ENCODE assay signal across 8 cellular contexts in genomic region chr19:40751065-40751923, GRCh38. TPM values are rescaled to one million over a fixed set of nuclear protein-coding genes. Genes with fewer than 3 reads are reported as not detected.
A peak's percentile ranks its signal among the peaks of the same experiment; 100 is the strongest.
DNase-seq lines count a peak whose midpoint lies in the region; ATAC-seq and TF ChIP-seq lines count a peak whose summit lies in the region.

SNRPA (plus strand) TSS chr19:40751203; CDS start chr19:40751409, 206 bp downstream.

- peak within 1 kb of the TSS; percentile 87 for H3K4me3 ChIP-seq in CD8-positive, alpha-beta T cell (ENCODE audit: low read depth, low read length)

- peak; percentile 90 to 98 (median 94) for DNase-seq in CD8-positive, alpha-beta T cell
- peak; percentile 94 for DNase-seq in HS-5 (ENCODE audit: low read depth)
- peak; percentile 93 for DNase-seq in NK-92 treated with Interleukin-12 subunit alpha and Interleukin-12 subunit beta, amount 100 ng/mL, for 24 hours (lab: John Stamatoyannopoulos, UW)
- peak; percentile 94 to 97 (median 95) for DNase-seq in effector memory CD8-positive, alpha-beta T cell
- DNase-seq in medulla oblongata (ENCODE audit: extremely low spot score) = peak; percentile 99
- peak; percentile 90 for DNase-seq in stimulated activated CD8-positive, alpha-beta memory T cell treated with anti-CD3 and anti-CD28 coated beads, Interleukin-12 subunit alpha, Interleukin-12 subunit beta, amount 100 ng/mL, for 24 hours (ENCODE audit: extremely low read depth)

- POLR2A ChIA-PET in CD8-positive, alpha-beta T cell (lab: Charles Lee) = interaction anchor here (0.8 to 4.0 kb wide), 13 partner anchors 13 to 512 kb away, joined by 3 to 45 read pairs (median 7); partner anchors contain the start of genes COQ8B, EGLN2, HNRNPUL1 and ITPKC
- POLR2A ChIA-PET in activated CD8-positive, alpha-beta memory T cell treated with anti-CD3 and anti-CD28 coated beads for 36 hours (lab: Charles Lee) = interaction anchor here (0.7 to 4.1 kb wide), 12 partner anchors 12 to 325 kb away, joined by 3 to 40 read pairs (median 5); partner anchors contain the start of genes COQ8B, EGLN2, ITPKC and NUMBL

- peak; percentile 69 for ATAC-seq in CD8-positive, alpha-beta T cell
- peak; percentile 47 for ATAC-seq in GM19468 (IDR thresholded peaks at IDR 0.05; ENCODE audit: extremely low read depth, unreplicated experiment)
- peak; percentile 69 for ATAC-seq in effector memory CD8-positive, alpha-beta T cell (replicated peaks)

- peak within 1 kb of the TSS; percentile 93 for H3K4me3 Mint-ChIP-seq in CD8-positive, alpha-beta T cell
- peak within 1 kb of the TSS; percentile 84 to 97 for H3K4me3 Mint-ChIP-seq in effector memory CD8-positive, alpha-beta T cell

- peak within 1 kb of the TSS; percentile 98 for H3K27ac Mint-ChIP-seq in CD8-positive, alpha-beta T cell
- H3K27ac Mint-ChIP-seq in effector memory CD8-positive, alpha-beta T cell = peak within 1 kb of the TSS; percentile 98 to 99

- no peaks in the 10 kb centered on the region for H3K27me3 Mint-ChIP-seq in CD8-positive, alpha-beta T cell (ENCODE audit: low read depth)
- H3K27me3 Mint-ChIP-seq in effector memory CD8-positive, alpha-beta T cell = no peaks in the 10 kb centered on the region

- intact Hi-C loops in CD8-positive, alpha-beta T cell (cut with DNase I, micrococcal nuclease) = loop anchor here (1.0 to 2.0 kb wide), 9 partner anchors 56 to 1350 kb away; partner anchors contain the start of genes BCKDHA (in 1 of the 2), EXOSC5 (in 1 of the 2), HNRNPUL1 (in 1 of the 2) and NUMBL (in 1 of the 2)

- CTCF ChIA-PET in CD8-positive, alpha-beta T cell (lab: Charles Lee) = interaction anchor here (0.7 to 3.2 kb wide), 5 partner anchors 28 to 88 kb away, joined by 3 to 10 read pairs (median 3); no protein-coding TSS in a partner anchor
- CTCF ChIA-PET in activated CD8-positive, alpha-beta memory T cell treated with anti-CD3 and anti-CD28 coated beads for 36 hours (lab: Charles Lee) = interaction anchor here (1.0 to 3.4 kb wide), 7 partner anchors 27 to 68 kb away, joined by 3 to 17 read pairs (median 5); partner anchors contain the start of genes COQ8B, EGLN2, ITPKC and RAB4B

- H3K36me3 Mint-ChIP-seq in CD8-positive, alpha-beta T cell = peaks cover 37% of the 10 kb centered on the region
- peaks cover 45% of the 10 kb centered on the region for H3K36me3 Mint-ChIP-seq in effector memory CD8-positive, alpha-beta T cell (ENCODE audit: insufficient read depth)

- peaks cover 47% of the 10 kb centered on the region for H3K4me1 Mint-ChIP-seq in CD8-positive, alpha-beta T cell (ENCODE audit: low read depth)
- H3K4me1 Mint-ChIP-seq in effector memory CD8-positive, alpha-beta T cell (ENCODE audit: low read depth in 2 of 2) = peaks cover 49 to 54% of the 10 kb centered on the region in 2 donors

- no peaks in the 10 kb centered on the region for H3K9me3 ChIP-seq in CD8-positive, alpha-beta T cell (ENCODE audit: low read length)

- no peaks in the 10 kb centered on the region for H3K9me3 Mint-ChIP-seq in CD8-positive, alpha-beta T cell
- no peaks in the 10 kb centered on the region for H3K9me3 Mint-ChIP-seq in effector memory CD8-positive, alpha-beta T cell

- TF ChIP-seq CTCF in CD8-positive, alpha-beta T cell (IDR thresholded peaks at IDR 0.05) = no peak

- H3K36me3 ChIP-seq in CD8-positive, alpha-beta T cell (ENCODE audit: insufficient read depth, low read length) = peaks cover 2% of the 10 kb centered on the region

- H3K27me3 ChIP-seq in CD8-positive, alpha-beta T cell (ENCODE audit: insufficient read depth, low read length) = no peaks in the 10 kb centered on the region

- H3K4me1 ChIP-seq in CD8-positive, alpha-beta T cell (ENCODE audit: insufficient read depth, low read length) = peaks cover 46% of the 10 kb centered on the region

- peak within 1 kb of the TSS; percentile 91 for H3K27ac ChIP-seq in CD8-positive, alpha-beta T cell (ENCODE audit: low read depth, low read length)

RNA-seq across cellular contexts. Expression of gene SNRPA, which starts in this region (rescaled TPM):
- 10 to 100 TPM; 68.3 to 88.2 TPM for total RNA-seq in CD8-positive, alpha-beta T cell
- total RNA-seq in activated CD8-positive, alpha-beta memory T cell treated with anti-CD3 and anti-CD28 coated beads for 36 hours = 100 to 1,000 TPM; 215 to 237 TPM

Comparison
In these comparisons a context has a peak if more than half of its experiments do, and no peak if none do; other contexts are left out.
1. Peak in every context shown above with its lines: DNase-seq, ATAC-seq, H3K4me3 ChIP-seq and H3K27ac ChIP-seq.